In the genomic region with DNA sequence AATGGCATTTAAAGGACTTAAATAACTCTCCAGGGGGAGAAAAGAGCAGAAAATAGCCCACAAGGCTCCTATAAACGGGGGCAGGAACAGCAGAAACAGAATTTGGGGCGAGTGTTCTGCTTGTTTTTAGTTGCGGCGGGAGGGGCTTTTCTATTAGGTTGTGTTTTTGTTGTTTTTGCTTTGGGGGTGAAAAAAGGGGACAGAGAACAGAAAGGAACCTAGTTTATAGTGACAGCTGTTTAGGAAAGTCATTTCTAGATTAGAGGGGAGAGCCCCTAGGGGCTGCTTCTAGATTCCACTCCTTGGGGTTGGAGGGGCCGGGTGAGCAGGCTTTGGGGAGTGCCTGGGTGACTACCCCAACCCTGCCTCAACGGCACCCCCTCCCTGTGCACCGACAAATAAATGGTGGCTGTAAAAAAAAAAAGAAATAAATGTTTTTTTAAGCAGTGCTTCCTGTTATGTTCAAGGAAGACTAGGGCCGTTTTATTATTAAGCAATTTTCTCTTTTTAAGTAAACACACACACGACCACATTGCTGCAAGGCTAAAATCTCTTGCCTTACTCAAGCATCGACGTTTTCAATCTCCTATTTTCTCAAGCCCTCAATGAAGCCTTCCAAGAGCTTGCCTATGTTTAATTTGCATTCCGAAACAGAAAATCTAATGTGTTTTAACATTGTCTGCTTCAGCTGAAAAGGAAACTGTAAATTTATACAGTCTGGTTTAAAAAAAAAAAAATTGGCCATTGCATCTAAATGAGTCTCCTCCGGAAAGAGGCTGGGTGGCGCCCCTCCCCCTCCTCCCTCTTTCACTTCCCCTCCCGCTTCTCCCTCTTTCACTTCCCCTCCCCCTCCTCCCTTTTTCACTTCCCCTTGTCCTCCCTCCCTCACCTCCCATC, we compare ENCODE assay signal across 8 cellular contexts.
DNase-seq lines count a peak whose midpoint lies in the region; ATAC-seq, FAIRE-seq and TF ChIP-seq lines count a peak whose summit lies in the region.

No MANE protein-coding gene starts in this region.

- peaks cover 2% of the 10 kb centered on the region for H3K36me3 Mint-ChIP-seq in activated T-helper 1 cell treated with anti-CD3 and anti-CD28 coated beads, Interleukin-12 subunit alpha, Interleukin-12 subunit beta, Interleukin-2, Interleukin-4 antibody, amounts not matched to agents 30 ng/mL and 10 ng/mL and 1 ng/mL, durations not matched to agents 14 hours and 24 hours and 36 hours (ENCODE audit: low read depth)

- no peaks in the 10 kb centered on the region for H3K36me3 ChIP-seq in psoas muscle (ENCODE audit: insufficient read depth in 1 of 2, low read depth in 1 of 2)

- FAIRE-seq in frontal cortex (lab: Jason Lieb, UNC), result no peak

- no peaks in the 10 kb centered on the region for H3K9me3 ChIP-seq in psoas muscle

- 6 to 20% (median 11%) methylated on average over 15 of the region's 15 CpGs for WGBS in psoas muscle, 3 donors

- H3K4me1 ChIP-seq in psoas muscle, result peaks cover 23% of the 10 kb centered on the region

- H3K9me3 Mint-ChIP-seq in activated T-helper 1 cell treated with anti-CD3 and anti-CD28 coated beads, Interleukin-12 subunit alpha, Interleukin-12 subunit beta, Interleukin-2, Interleukin-4 antibody, amounts not matched to agents 30 ng/mL and 10 ng/mL and 1 ng/mL, durations not matched to agents 14 hours and 24 hours and 36 hours, result no peaks in the 10 kb centered on the region

- peak overlapping the region; percentile 42 for H3K4me3 ChIP-seq in psoas muscle

- peak overlapping the region; percentile 62 for H3K27ac ChIP-seq in psoas muscle

- H3K4me3 Mint-ChIP-seq in activated T-helper 1 cell treated with anti-CD3 and anti-CD28 coated beads, Interleukin-12 subunit alpha, Interleukin-12 subunit beta, Interleukin-2, Interleukin-4 antibody, amounts not matched to agents 30 ng/mL and 10 ng/mL and 1 ng/mL, durations not matched to agents 14 hours and 24 hours and 36 hours, result peak overlapping the region; percentile 73

- H3K27me3 Mint-ChIP-seq in activated T-helper 1 cell treated with anti-CD3 and anti-CD28 coated beads, Interleukin-12 subunit alpha, Interleukin-12 subunit beta, Interleukin-2, Interleukin-4 antibody, amounts not matched to agents 30 ng/mL and 10 ng/mL and 1 ng/mL, durations not matched to agents 14 hours and 24 hours and 36 hours (ENCODE audit: insufficient read depth), result peaks cover 2% of the 10 kb centered on the region

- peak overlapping the region; percentile 90 for H3K27ac Mint-ChIP-seq in activated T-helper 1 cell treated with anti-CD3 and anti-CD28 coated beads, Interleukin-12 subunit alpha, Interleukin-12 subunit beta, Interleukin-2, Interleukin-4 antibody, amounts not matched to agents 30 ng/mL and 10 ng/mL and 1 ng/mL, durations not matched to agents 14 hours and 24 hours and 36 hours

- peaks cover 0 to 9% (median 0%) of the 10 kb centered on the region in 3 donors for H3K27me3 ChIP-seq in psoas muscle (ENCODE audit: insufficient read depth in 3 of 3, low read length in 2 of 3)

- TF ChIP-seq CTCF in psoas muscle (IDR thresholded peaks at IDR 0.05), result no peak

- peaks cover 36% of the 10 kb centered on the region for H3K4me1 Mint-ChIP-seq in activated T-helper 1 cell treated with anti-CD3 and anti-CD28 coated beads, Interleukin-12 subunit alpha, Interleukin-12 subunit beta, Interleukin-2, Interleukin-4 antibody, amounts not matched to agents 30 ng/mL and 10 ng/mL and 1 ng/mL, durations not matched to agents 14 hours and 24 hours and 36 hours (ENCODE audit: low read depth)

- DNase-seq in Ammon's horn (ENCODE audit: low spot score) (peak; percentile 40), NOMO-1 treated with dmso at 0.1 percent for 144 hours (lab: John Stamatoyannopoulos, UW; ENCODE audit: unreplicated experiment) (peak; percentile 87), glomerular visceral epithelial cell (ENCODE audit: extremely low spot score) (peak; percentile 24), psoas muscle (peak; percentile 66 to 82), frontal cortex (ENCODE audit: low spot score in 2 of 2) (no peak)
- DNase-seq in activated T-helper 1 cell treated with anti-CD3 and anti-CD28 coated beads, Interleukin-12 subunit alpha, Interleukin-12 subunit beta, Interleukin-2, Interleukin-4 antibody, amounts not matched to agents 30 ng/mL and 10 ng/mL and 1 ng/mL, durations not matched to agents 14 hours and 24 hours and 36 hours (ENCODE audit: low spot score), result peak; percentile 30

- intact Hi-C loops in activated T-helper 1 cell treated with anti-CD3 and anti-CD28 coated beads, Interleukin-12 subunit alpha, Interleukin-12 subunit beta, Interleukin-2, Interleukin-4 antibody, amounts not matched to agents 30 ng/mL and 10 ng/mL and 1 ng/mL, durations not matched to agents 14 hours and 24 hours and 36 hours (cut with micrococcal nuclease), result loop anchor here (1.0 to 10.0 kb wide), 13 partner anchors 11 to 367 kb away; no protein-coding TSS in a partner anchor
- intact Hi-C loops in psoas muscle (cut with DNase I), result loop anchor here in 1 of 2 donors (2.0 kb wide), 1 partner anchor 121 kb away; no protein-coding TSS in a partner anchor

- ATAC-seq in GM18873 (IDR thresholded peaks at IDR 0.05; ENCODE audit: low FRiP score, unreplicated experiment), result peak; percentile 88
- ATAC-seq in HG03066 (IDR thresholded peaks at IDR 0.05; ENCODE audit: low read depth, unreplicated experiment), result peak; percentile 77
- peak in 1 of 4 donors; percentile 34 for ATAC-seq in psoas muscle

Comparison
In these comparisons a context has a peak if more than half of its experiments do, and no peak if none do; other contexts are left out.
1. DNase-seq: peak in Ammon's horn (single experiment), NOMO-1 treated with dmso at 0.1 percent for 144 hours (single experiment), activated T-helper 1 cell treated with anti-CD3 and anti-CD28 coated beads, Interleukin-12 subunit alpha, Interleukin-12 subunit beta, Interleukin-2, Interleukin-4 antibody, amounts not matched to agents 30 ng/mL and 10 ng/mL and 1 ng/mL, durations not matched to agents 14 hours and 24 hours and 36 hours (single experiment), glomerular visceral epithelial cell (single experiment) and psoas muscle (2 of 2); none in frontal cortex (0 of 2).